Comparison of ENCODE assay signal across 8 cellular contexts in the genomic region with DNA sequence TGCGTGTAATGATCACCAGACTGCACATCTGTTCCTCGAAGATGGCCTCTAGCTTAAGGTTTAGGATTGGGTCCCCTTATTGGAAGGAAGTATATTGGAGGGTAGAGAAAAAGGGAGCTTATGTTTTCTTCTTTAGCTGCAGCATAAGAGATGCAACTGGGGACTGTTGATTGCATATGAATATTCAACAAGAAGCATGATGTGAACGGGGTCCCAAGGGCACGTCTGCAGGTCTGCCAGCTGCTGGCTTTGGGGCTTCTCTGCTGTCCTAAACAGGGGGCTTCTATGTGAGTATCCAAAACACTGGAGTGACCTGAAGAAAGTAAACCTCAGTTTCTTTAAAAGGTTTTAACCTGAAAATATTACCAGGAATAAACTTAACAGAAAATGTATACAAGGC.
"Had no signal": no experiment of that assay in that cellular context is flagged by ENCODE, and none has a peak within 500 bp of the region (broad histone marks: within the 10 kb centered on the region; RNA-seq: fewer than 3 reads in every experiment).

No MANE protein-coding gene starts in this region.

- ATAC-seq: K562 had no signal

- H3K27ac Mint-ChIP-seq: H9 had no signal

- H3K4me3 Mint-ChIP-seq: H9 had no signal

- DNase-seq: GM23248, GOT3, H9, HCEC 1CT, IMR-90, KG1 had no signal

- H3K9me3 Mint-ChIP-seq: H9 had no signal

- H3K4me3 ChIP-seq: GM23248, K562 had no signal

- FAIRE-seq: HTR-8/SVneo, K562 had no signal

- H3K27ac ChIP-seq: GM23248 had no signal
